Comparison of ENCODE assay signal across 19 cellular contexts in the genomic region with DNA sequence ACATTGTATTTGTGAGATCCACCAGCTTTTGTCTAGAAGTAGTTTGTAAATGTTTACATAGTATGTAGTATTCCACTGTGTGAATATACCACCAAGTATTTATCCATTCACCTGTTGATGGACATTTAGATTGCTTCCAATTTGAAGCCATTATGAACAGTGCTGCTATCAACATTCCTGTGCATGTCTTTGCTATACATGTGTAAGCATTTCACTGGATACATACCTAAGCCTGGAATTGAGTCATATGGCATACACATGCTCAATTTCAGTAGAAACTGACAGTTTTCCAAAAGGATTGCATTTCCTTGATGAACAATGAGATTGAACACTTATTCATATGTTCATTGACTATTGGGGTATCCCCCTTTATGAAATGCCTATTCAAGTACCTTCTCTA.
"Had no signal": no experiment of that assay in that cellular context is flagged by ENCODE, and none has a peak within 500 bp of the region (broad histone marks: within the 10 kb centered on the region; RNA-seq: fewer than 3 reads in every experiment).

No MANE protein-coding gene starts in this region.

- ATAC-seq: heart left ventricle; left lobe of liver; mucosa of descending colon; naive thymus-derived CD8-positive, alpha-beta T cell; right cardiac atrium; stimulated activated effector memory CD8-positive, alpha-beta T cell treated with anti-CD3 and anti-CD28 coated beads, Interleukin-12 subunit alpha, Interleukin-12 subunit beta, amount 100 ng/mL, for 72 hours had no signal

- H3K36me3 ChIP-seq: colonic mucosa, heart left ventricle, tibial artery, upper lobe of left lung, vagina had no signal

- H3K4me3 ChIP-seq: colonic mucosa, heart left ventricle, mucosa of descending colon, tibial artery, upper lobe of left lung, vagina had no signal

- H3K27ac ChIP-seq: colonic mucosa, heart left ventricle, tibial artery, upper lobe of left lung, vagina had no signal

- H3K4me1 ChIP-seq: colonic mucosa, heart left ventricle, tibial artery, upper lobe of left lung, vagina had no signal

- DNase-seq: colonic mucosa; dermis blood vessel endothelial cell; heart left ventricle; hippocampal formation; mucosa of descending colon; naive thymus-derived CD8-positive, alpha-beta T cell; posterior cingulate gyrus; right cardiac atrium; small intestine; stimulated activated CD4-positive, alpha-beta T cell treated with anti-CD3 and anti-CD28 coated beads, Interleukin-12 subunit alpha, Interleukin-12 subunit beta, amount 100 ng/mL, for 4 hours; stimulated activated CD4-positive, alpha-beta T cell treated with anti-CD3 and anti-CD28 coated beads, Interleukin-4, amount 100 ng/mL, for 1 hour; stimulated activated CD8-positive, alpha-beta memory T cell treated with anti-CD3 and anti-CD28 coated beads, Interleukin-4, amount 100 ng/mL, for 48 hours; tibial artery; upper lobe of left lung had no signal

- H3K9me3 ChIP-seq: colonic mucosa, tibial artery, vagina had no signal

- H3K27me3 ChIP-seq: colonic mucosa, heart left ventricle, tibial artery, upper lobe of left lung, vagina had no signal

- FAIRE-seq: frontal cortex, islet of Langerhans, small intestine had no signal
